ENCODE assay signal across 1 cellular context in genomic region chr5:178357127-178357526, GRCh38.
TF ChIP-seq lines count a peak whose summit lies in the region.

No MANE protein-coding gene starts in this region.

TF ChIP-seq in GM23338, 12 proteins besides CTCF, POLR2A, EP300 and RAD21 (continued from another document):
- TF ChIP-seq ZNF462 (CRISPR knock-in tag; IDR thresholded peaks at IDR 0.05): 0 out of 2 replicates have a peak, but pooled peaks have one; percentile 17
- TF ChIP-seq NANOG (IDR thresholded peaks at IDR 0.05; ENCODE audit: borderline replicate concordance): no peak
